In the genomic region with DNA sequence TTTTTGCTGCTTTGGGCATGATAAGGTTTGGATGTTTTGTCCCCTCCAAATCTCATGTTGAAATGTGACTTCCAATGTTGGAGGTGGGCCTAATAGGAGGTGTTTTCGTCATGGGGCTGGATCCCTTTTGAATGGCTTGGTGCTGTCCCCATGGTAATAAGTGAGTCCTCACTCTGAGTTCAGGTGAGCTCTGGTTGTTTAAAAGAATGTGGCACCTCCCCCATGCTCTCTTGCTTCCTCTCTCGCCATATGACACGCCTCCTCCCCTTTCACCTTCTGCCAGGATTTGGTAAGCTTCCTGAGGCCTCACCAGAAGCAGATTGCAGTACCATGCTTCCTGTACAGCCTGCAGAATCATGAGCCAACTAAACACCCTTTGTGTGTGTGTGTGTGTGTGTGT, we compare ENCODE assay signal across 2 cellular contexts.
TF ChIP-seq lines count a peak whose summit lies in the region.

No MANE protein-coding gene starts in this region.

TF ChIP-seq in GM23338, 12 proteins besides CTCF, POLR2A, EP300 and RAD21 (continued from another document):
- no peak for TF ChIP-seq JUNB (IDR thresholded peaks at IDR 0.05; ENCODE audit: unreplicated experiment)
- TF ChIP-seq, protein P1, sequence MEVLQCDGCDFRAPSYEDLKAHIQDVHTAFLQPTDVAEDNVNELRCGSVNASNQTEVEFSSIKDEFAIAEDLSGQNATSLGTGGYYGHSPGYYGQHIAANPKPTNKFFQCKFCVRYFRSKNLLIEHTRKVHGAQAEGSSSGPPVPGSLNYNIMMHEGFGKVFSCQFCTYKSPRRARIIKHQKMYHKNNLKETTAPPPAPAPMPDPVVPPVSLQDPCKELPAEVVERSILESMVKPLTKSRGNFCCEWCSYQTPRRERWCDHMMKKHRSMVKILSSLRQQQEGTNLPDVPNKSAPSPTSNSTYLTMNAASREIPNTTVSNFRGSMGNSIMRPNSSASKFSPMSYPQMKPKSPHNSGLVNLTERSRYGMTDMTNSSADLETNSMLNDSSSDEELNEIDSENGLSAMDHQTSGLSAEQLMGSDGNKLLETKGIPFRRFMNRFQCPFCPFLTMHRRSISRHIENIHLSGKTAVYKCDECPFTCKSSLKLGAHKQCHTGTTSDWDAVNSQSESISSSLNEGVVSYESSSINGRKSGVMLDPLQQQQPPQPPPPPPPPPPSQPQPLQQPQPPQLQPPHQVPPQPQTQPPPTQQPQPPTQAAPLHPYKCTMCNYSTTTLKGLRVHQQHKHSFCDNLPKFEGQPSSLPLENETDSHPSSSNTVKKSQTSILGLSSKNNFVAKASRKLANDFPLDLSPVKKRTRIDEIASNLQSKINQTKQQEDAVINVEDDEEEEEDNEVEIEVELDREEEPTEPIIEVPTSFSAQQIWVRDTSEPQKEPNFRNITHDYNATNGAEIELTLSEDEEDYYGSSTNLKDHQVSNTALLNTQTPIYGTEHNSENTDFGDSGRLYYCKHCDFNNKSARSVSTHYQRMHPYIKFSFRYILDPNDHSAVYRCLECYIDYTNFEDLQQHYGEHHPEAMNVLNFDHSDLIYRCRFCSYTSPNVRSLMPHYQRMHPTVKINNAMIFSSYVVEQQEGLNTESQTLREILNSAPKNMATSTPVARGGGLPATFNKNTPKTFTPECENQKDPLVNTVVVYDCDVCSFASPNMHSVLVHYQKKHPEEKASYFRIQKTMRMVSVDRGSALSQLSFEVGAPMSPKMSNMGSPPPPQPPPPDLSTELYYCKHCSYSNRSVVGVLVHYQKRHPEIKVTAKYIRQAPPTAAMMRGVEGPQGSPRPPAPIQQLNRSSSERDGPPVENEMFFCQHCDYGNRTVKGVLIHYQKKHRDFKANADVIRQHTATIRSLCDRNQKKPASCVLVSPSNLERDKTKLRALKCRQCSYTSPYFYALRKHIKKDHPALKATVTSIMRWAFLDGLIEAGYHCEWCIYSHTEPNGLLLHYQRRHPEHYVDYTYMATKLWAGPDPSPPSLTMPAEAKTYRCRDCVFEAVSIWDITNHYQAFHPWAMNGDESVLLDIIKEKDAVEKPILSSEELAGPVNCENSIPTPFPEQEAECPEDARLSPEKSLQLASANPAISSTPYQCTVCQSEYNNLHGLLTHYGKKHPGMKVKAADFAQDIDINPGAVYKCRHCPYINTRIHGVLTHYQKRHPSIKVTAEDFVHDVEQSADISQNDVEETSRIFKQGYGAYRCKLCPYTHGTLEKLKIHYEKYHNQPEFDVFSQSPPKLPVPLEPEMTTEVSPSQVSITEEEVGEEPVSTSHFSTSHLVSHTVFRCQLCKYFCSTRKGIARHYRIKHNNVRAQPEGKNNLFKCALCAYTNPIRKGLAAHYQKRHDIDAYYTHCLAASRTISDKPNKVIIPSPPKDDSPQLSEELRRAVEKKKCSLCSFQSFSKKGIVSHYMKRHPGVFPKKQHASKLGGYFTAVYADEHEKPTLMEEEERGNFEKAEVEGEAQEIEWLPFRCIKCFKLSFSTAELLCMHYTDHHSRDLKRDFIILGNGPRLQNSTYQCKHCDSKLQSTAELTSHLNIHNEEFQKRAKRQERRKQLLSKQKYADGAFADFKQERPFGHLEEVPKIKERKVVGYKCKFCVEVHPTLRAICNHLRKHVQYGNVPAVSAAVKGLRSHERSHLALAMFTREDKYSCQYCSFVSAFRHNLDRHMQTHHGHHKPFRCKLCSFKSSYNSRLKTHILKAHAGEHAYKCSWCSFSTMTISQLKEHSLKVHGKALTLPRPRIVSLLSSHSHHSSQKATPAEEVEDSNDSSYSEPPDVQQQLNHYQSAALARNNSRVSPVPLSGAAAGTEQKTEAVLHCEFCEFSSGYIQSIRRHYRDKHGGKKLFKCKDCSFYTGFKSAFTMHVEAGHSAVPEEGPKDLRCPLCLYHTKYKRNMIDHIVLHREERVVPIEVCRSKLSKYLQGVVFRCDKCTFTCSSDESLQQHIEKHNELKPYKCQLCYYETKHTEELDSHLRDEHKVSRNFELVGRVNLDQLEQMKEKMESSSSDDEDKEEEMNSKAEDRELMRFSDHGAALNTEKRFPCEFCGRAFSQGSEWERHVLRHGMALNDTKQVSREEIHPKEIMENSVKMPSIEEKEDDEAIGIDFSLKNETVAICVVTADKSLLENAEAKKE (CRISPR knock-in tag; IDR thresholded peaks at IDR 0.05) = no peak
- no peak for TF ChIP-seq NANOG (IDR thresholded peaks at IDR 0.05; ENCODE audit: borderline replicate concordance)
- no peak for TF ChIP-seq STAT1 (IDR thresholded peaks at IDR 0.05; ENCODE audit: unreplicated experiment)
- no peak for TF ChIP-seq ZNF331 (CRISPR knock-in tag; IDR thresholded peaks at IDR 0.05; ENCODE audit: low read depth)
- TF ChIP-seq CREB1 (CRISPR knock-in tag; IDR thresholded peaks at IDR 0.05; ENCODE audit: low read depth) = no peak
- TF ChIP-seq EZH2 (IDR thresholded peaks at IDR 0.05; ENCODE audit: low read depth, unreplicated experiment) = no peak

TF ChIP-seq in WTC11, 78 proteins besides CTCF, POLR2A, EP300 and RAD21 (continued from another document):
- TF ChIP-seq, protein P2, sequence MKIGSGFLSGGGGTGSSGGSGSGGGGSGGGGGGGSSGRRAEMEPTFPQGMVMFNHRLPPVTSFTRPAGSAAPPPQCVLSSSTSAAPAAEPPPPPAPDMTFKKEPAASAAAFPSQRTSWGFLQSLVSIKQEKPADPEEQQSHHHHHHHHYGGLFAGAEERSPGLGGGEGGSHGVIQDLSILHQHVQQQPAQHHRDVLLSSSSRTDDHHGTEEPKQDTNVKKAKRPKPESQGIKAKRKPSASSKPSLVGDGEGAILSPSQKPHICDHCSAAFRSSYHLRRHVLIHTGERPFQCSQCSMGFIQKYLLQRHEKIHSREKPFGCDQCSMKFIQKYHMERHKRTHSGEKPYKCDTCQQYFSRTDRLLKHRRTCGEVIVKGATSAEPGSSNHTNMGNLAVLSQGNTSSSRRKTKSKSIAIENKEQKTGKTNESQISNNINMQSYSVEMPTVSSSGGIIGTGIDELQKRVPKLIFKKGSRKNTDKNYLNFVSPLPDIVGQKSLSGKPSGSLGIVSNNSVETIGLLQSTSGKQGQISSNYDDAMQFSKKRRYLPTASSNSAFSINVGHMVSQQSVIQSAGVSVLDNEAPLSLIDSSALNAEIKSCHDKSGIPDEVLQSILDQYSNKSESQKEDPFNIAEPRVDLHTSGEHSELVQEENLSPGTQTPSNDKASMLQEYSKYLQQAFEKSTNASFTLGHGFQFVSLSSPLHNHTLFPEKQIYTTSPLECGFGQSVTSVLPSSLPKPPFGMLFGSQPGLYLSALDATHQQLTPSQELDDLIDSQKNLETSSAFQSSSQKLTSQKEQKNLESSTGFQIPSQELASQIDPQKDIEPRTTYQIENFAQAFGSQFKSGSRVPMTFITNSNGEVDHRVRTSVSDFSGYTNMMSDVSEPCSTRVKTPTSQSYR (CRISPR knock-in tag; IDR thresholded peaks at IDR 0.05) = no peak
- TF ChIP-seq TCF7 (CRISPR knock-in tag; IDR thresholded peaks at IDR 0.05; ENCODE audit: low read depth) (no peak), PRRX2 (CRISPR knock-in tag; IDR thresholded peaks at IDR 0.05) (no peak), ETV6 (CRISPR knock-in tag; IDR thresholded peaks at IDR 0.05) (no peak), HMGA2 (CRISPR knock-in tag; IDR thresholded peaks at IDR 0.05) (no peak), ZNF317 (CRISPR knock-in tag; IDR thresholded peaks at IDR 0.05; ENCODE audit: borderline replicate concordance, low read depth) (no peak), OVOL2 (CRISPR knock-in tag; IDR thresholded peaks at IDR 0.05; ENCODE audit: borderline replicate concordance) (no peak), ZNF219 (CRISPR knock-in tag; IDR thresholded peaks at IDR 0.05; ENCODE audit: borderline replicate concordance) (no peak), NR3C1 (CRISPR knock-in tag; conservative IDR thresholded peaks at IDR 0.05; ENCODE audit: low read depth) (no peak), FOXK1 (CRISPR knock-in tag; IDR thresholded peaks at IDR 0.05) (no peak), KAT7 (CRISPR knock-in tag; IDR thresholded peaks at IDR 0.05; ENCODE audit: borderline replicate concordance) (no peak), MYBL2 (CRISPR knock-in tag; IDR thresholded peaks at IDR 0.05) (no peak), SMAD4 (CRISPR knock-in tag; IDR thresholded peaks at IDR 0.05) (no peak), ESRRA (CRISPR knock-in tag; IDR thresholded peaks at IDR 0.05; ENCODE audit: borderline replicate concordance) (no peak)
- TF ChIP-seq, protein P3, sequence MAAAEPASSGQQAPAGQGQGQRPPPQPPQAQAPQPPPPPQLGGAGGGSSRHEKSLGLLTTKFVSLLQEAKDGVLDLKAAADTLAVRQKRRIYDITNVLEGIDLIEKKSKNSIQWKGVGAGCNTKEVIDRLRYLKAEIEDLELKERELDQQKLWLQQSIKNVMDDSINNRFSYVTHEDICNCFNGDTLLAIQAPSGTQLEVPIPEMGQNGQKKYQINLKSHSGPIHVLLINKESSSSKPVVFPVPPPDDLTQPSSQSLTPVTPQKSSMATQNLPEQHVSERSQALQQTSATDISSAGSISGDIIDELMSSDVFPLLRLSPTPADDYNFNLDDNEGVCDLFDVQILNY (CRISPR knock-in tag; IDR thresholded peaks at IDR 0.05) = no peak
- TF ChIP-seq, protein P4, sequence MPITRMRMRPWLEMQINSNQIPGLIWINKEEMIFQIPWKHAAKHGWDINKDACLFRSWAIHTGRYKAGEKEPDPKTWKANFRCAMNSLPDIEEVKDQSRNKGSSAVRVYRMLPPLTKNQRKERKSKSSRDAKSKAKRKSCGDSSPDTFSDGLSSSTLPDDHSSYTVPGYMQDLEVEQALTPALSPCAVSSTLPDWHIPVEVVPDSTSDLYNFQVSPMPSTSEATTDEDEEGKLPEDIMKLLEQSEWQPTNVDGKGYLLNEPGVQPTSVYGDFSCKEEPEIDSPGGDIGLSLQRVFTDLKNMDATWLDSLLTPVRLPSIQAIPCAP (CRISPR knock-in tag; IDR thresholded peaks at IDR 0.05) = no peak
- TF ChIP-seq, protein P5, sequence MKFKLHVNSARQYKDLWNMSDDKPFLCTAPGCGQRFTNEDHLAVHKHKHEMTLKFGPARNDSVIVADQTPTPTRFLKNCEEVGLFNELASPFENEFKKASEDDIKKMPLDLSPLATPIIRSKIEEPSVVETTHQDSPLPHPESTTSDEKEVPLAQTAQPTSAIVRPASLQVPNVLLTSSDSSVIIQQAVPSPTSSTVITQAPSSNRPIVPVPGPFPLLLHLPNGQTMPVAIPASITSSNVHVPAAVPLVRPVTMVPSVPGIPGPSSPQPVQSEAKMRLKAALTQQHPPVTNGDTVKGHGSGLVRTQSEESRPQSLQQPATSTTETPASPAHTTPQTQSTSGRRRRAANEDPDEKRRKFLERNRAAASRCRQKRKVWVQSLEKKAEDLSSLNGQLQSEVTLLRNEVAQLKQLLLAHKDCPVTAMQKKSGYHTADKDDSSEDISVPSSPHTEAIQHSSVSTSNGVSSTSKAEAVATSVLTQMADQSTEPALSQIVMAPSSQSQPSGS (CRISPR knock-in tag; IDR thresholded peaks at IDR 0.05; ENCODE audit: borderline replicate concordance, low read depth) = no peak
TF ChIP-seq in WTC11: peak in this region for 0.
